In the genomic region with DNA sequence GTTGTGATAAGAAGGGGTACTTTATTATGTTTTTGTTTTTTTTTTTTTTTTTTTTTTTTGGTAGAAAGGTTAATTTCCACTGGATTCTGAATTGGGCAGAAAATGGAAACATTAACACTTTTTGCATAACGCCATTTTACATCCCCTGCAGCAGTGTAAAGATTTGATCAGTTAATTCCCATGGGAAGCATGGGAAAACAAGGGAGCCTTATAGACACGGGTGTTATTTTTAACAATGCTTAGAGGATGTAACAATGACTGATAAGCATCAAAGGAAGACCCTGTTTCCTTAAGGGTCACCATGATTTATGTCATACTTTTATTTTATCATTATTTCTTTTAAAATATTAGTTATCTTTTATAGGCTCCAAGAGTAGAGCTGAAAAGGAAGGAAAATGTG, we compare ENCODE assay signal across 16 cellular contexts.
DNase-seq lines count a peak whose midpoint lies in the region; ATAC-seq and TF ChIP-seq lines count a peak whose summit lies in the region.
"Had no signal": no experiment of that assay in that cellular context is flagged by ENCODE, and none has a peak within 500 bp of the region (broad histone marks: within the 10 kb centered on the region; RNA-seq: fewer than 3 reads in every experiment).

No MANE protein-coding gene starts in this region.

- H3K4me3 Mint-ChIP-seq in IgD-negative memory B cell (peak overlapping the region in 1 of 4 donors; percentile 60), endodermal cell (no peak overlapping the region)
- H3K4me3 Mint-ChIP-seq: CD8-positive, alpha-beta memory T cell had no signal

- POLR2A ChIA-PET in PC-3 (lab: Charles Lee; ENCODE audit: unreplicated experiment): no interaction called here

- peaks cover 14% of the 10 kb centered on the region; the same call in 1 of the 2 replicates for H3K36me3 ChIP-seq in SK-N-MC (ENCODE audit: insufficient read depth, low read length)
- no peaks in the 10 kb centered on the region for H3K36me3 ChIP-seq in PC-3 (ENCODE audit: low read depth, low read length)
- no peaks in the 10 kb centered on the region for H3K36me3 ChIP-seq in endodermal cell (ENCODE audit: control insufficient read depth, insufficient read depth, low read length)

- H3K9ac ChIP-seq in SK-N-MC (ENCODE audit: insufficient read length) (no peak overlapping the region), PC-3 (ENCODE audit: low read length) (no peak overlapping the region), endodermal cell (ENCODE audit: extremely low read depth, low read length, poor library complexity, severe bottlenecking) (no peak overlapping the region)

- H3K36me3 Mint-ChIP-seq in IgD-negative memory B cell (peaks cover 36% of the 10 kb centered on the region), endodermal cell (ENCODE audit: low read depth) (peaks cover 10% of the 10 kb centered on the region)
- H3K36me3 Mint-ChIP-seq: CD8-positive, alpha-beta memory T cell had no signal

- BruUV-seq in PC-3 (replicated peaks; lab: Mats Ljungman, UMichigan): no TSS peak

- H2AFZ ChIP-seq in PC-3 (ENCODE audit: low read length): no peak overlapping the region

- H3F3A ChIP-seq in PC-3 (ENCODE audit: low read length, unreplicated experiment): no peaks in the 10 kb centered on the region

- H3K27me3 Mint-ChIP-seq in IgD-negative memory B cell (no peaks in the 10 kb centered on the region), endodermal cell (ENCODE audit: insufficient read depth) (no peaks in the 10 kb centered on the region)

- TF ChIP-seq CTCF in PC-3 (conservative IDR thresholded peaks at IDR 0.05; ENCODE audit: low read depth, low read length): no peak
- TF ChIP-seq CTCF in endodermal cell (conservative IDR thresholded peaks at IDR 0.05): no peak

- H3K9me3 ChIP-seq in SK-N-MC (ENCODE audit: low read depth, low read length) (0 out of 2 replicates have a peak, but pooled peaks cover 3% of the 10 kb centered on the region), PC-3 (ENCODE audit: low read length) (no peaks in the 10 kb centered on the region), endodermal cell (ENCODE audit: control insufficient read depth, low read length) (no peaks in the 10 kb centered on the region)
- H3K9me3 ChIP-seq: SJSA1 had no signal

- H3K9me3 Mint-ChIP-seq in IgD-negative memory B cell (peaks cover 6 to 20% (median 19%) of the 10 kb centered on the region in 3 donors), endodermal cell (peaks cover 29% of the 10 kb centered on the region)

- H3K4me1 ChIP-seq in PC-3 (ENCODE audit: insufficient read depth, low read length): 0 out of 2 replicates have a peak, but pooled peaks cover 4% of the 10 kb centered on the region
- H3K4me1 ChIP-seq in endodermal cell (ENCODE audit: control insufficient read depth, insufficient read depth, low read length): no peaks in the 10 kb centered on the region
- H3K4me1 ChIP-seq: SJSA1 had no signal

- H3K4me1 Mint-ChIP-seq in IgD-negative memory B cell: peaks cover 54 to 69% (median 55%) of the 10 kb centered on the region in 3 donors
- no peaks in the 10 kb centered on the region for H3K4me1 Mint-ChIP-seq in endodermal cell
- H3K4me1 Mint-ChIP-seq: CD8-positive, alpha-beta memory T cell had no signal

- no peaks in the 10 kb centered on the region for H4K20me1 ChIP-seq in PC-3 (ENCODE audit: low read length)

- ATAC-seq in PC-3: no peak
- no peak for ATAC-seq in left cardiac atrium
- no peak for ATAC-seq in Right ventricle myocardium inferior

- no peaks in the 10 kb centered on the region for H3K79me2 ChIP-seq in PC-3 (ENCODE audit: low read length)

- peak overlapping the region; percentile 55; the same call in 1 of the 2 replicates for H3K27ac ChIP-seq in SK-N-MC
- H3K27ac ChIP-seq in PC-3 (ENCODE audit: low read length): no peak overlapping the region
- no peak overlapping the region for H3K27ac ChIP-seq in endodermal cell (ENCODE audit: low read depth, low read length)
- H3K27ac ChIP-seq: C4-2B, SJSA1 had no signal

- H3K27me3 ChIP-seq in PC-3 (ENCODE audit: low read length) (no peaks in the 10 kb centered on the region), endodermal cell (ENCODE audit: control insufficient read depth, insufficient read depth, low read length, poor library complexity, severe bottlenecking) (no peaks in the 10 kb centered on the region)
- H3K27me3 ChIP-seq: SJSA1 had no signal

- no peak overlapping the region for H3K4me2 ChIP-seq in PC-3 (ENCODE audit: low read length)

- intact Hi-C loops in PC-3 (cut with micrococcal nuclease) (no loop called here), left cardiac atrium (cut with DNase I) (no loop called here), Right ventricle myocardium inferior (cut with DNase I) (no loop called here)

- DNase-seq in SK-N-MC (ENCODE audit: low read depth, low spot score) (no peak), lung microvascular endothelial cell (ENCODE audit: low read depth in 2 of 2) (peak; percentile 8 to 73), PC-3 (no peak), left cardiac atrium (no peak), Right ventricle myocardium inferior (ENCODE audit: missing footprints) (no peak), endodermal cell (no peak)
- DNase-seq: ACHN; CD8-positive, alpha-beta memory T cell; NCI-H1092; NCI-H1436 treated with DMSO at 0.1 percent for 48 hours; NCI-H1930; NCI-H2227 treated with DMSO at 0.1 percent for 48 hours; NCI-H510A had no signal

- WGBS in endodermal cell (ENCODE audit: insufficient coverage in 1 of 2, insufficient read length in 1 of 2), 2 experiments: 94 to 100% methylated on average over 1 to 2 of the region's 2 CpGs

- no peaks in the 10 kb centered on the region for H3K9me2 ChIP-seq in PC-3 (replicated peaks; ENCODE audit: low read length)

- no peak overlapping the region for H3K4me3 ChIP-seq in SK-N-MC
- no peak overlapping the region for H3K4me3 ChIP-seq in PC-3 (ENCODE audit: low read length)
- no peak overlapping the region for H3K4me3 ChIP-seq in endodermal cell (ENCODE audit: low read length)
- H3K4me3 ChIP-seq: SJSA1 had no signal

- CTCF ChIA-PET in PC-3 (lab: Charles Lee): no interaction called here

- H3K27ac Mint-ChIP-seq in IgD-negative memory B cell: peak overlapping the region in 2 of 3 donors; percentile 69 to 79
- H3K27ac Mint-ChIP-seq in endodermal cell: no peak overlapping the region
- H3K27ac Mint-ChIP-seq: CD8-positive, alpha-beta memory T cell had no signal

Comparison
In these comparisons a context has a peak if more than half of its experiments do, and no peak if none do; other contexts are left out.
1. DNase-seq: peak in lung microvascular endothelial cell (2 of 2); none in SK-N-MC (single experiment), PC-3 (single experiment), left cardiac atrium (single experiment), Right ventricle myocardium inferior (single experiment) and endodermal cell (single experiment).